1 cellular context compared by ENCODE assay signal in genomic region chr1:2237773-2238172, GRCh38.
TF ChIP-seq lines count a peak whose summit lies in the region.

No MANE protein-coding gene starts in this region.

TF ChIP-seq in H1, 55 proteins besides CTCF, POLR2A, EP300 and RAD21:
- no peak for TF ChIP-seq CHD2 (IDR thresholded peaks at IDR 0.05; ENCODE audit: low read length)
- no peak for TF ChIP-seq POU5F1 (IDR thresholded peaks at IDR 0.05; ENCODE audit: low read depth, low read length)
- TF ChIP-seq YY1 (IDR thresholded peaks at IDR 0.05; ENCODE audit: low read depth, low read length): no peak
- TF ChIP-seq USF2 (IDR thresholded peaks at IDR 0.05; ENCODE audit: low read length): no peak
- no peak for TF ChIP-seq SP1 (IDR thresholded peaks at IDR 0.05; ENCODE audit: low read depth, low read length)
- no peak for TF ChIP-seq SRF (IDR thresholded peaks at IDR 0.05; ENCODE audit: low read depth, low read length)
- TF ChIP-seq KDM5A (IDR thresholded peaks at IDR 0.05; ENCODE audit: low read length): no peak
- TF ChIP-seq TEAD4 (IDR thresholded peaks at IDR 0.05; ENCODE audit: low read depth, low read length): no peak
- no peak for TF ChIP-seq HDAC2 (IDR thresholded peaks at IDR 0.05; ENCODE audit: borderline replicate concordance in 1 of 2, low read depth in 2 of 2, low read length in 2 of 2)
- TF ChIP-seq SAP30 (IDR thresholded peaks at IDR 0.05; ENCODE audit: insufficient read depth, insufficient replicate concordance, low read length): no peak
- TF ChIP-seq CHD7 (IDR thresholded peaks at IDR 0.05; ENCODE audit: insufficient replicate concordance, low read length): no peak
- TF ChIP-seq ZNF274 (IDR thresholded peaks at IDR 0.05; ENCODE audit: borderline replicate concordance, extremely low read depth, low read length): no peak
- TF ChIP-seq NANOG (IDR thresholded peaks at IDR 0.05; ENCODE audit: insufficient read depth, low read depth, low read length, poor library complexity, severe bottlenecking): no peak
- TF ChIP-seq ATF3 (IDR thresholded peaks at IDR 0.05; ENCODE audit: insufficient read depth, low read depth, low read length): no peak
